1 cellular context compared by ENCODE assay signal in genomic region chr14:49633650-49634546, GRCh38.
A peak's percentile ranks its signal among the peaks of the same experiment; 100 is the strongest.
TF ChIP-seq lines count a peak whose summit lies in the region.

No MANE protein-coding gene starts in this region.

TF ChIP-seq in HepG2, 621 proteins besides CTCF, POLR2A, EP300 and RAD21 (continued from another document and continues in another):
- TF ChIP-seq HNF1B (CRISPR knock-in tag; IDR thresholded peaks at IDR 0.05) (no peak; the same call in 1 of the 2 replicates), ZNF747 (CRISPR knock-in tag; IDR thresholded peaks at IDR 0.05; ENCODE audit: borderline replicate concordance) (peak; percentile 28; the same call in 1 of the 2 replicates), MLXIP (CRISPR knock-in tag; IDR thresholded peaks at IDR 0.05; ENCODE audit: borderline replicate concordance) (no peak), ZNF318 (CRISPR knock-in tag; IDR thresholded peaks at IDR 0.05) (no peak), DZIP1 (CRISPR knock-in tag; IDR thresholded peaks at IDR 0.05) (no peak), CREBL2 (CRISPR knock-in tag; IDR thresholded peaks at IDR 0.05; ENCODE audit: borderline replicate concordance) (no peak), ADNP (CRISPR knock-in tag; IDR thresholded peaks at IDR 0.05) (no peak), POGZ (CRISPR knock-in tag; IDR thresholded peaks at IDR 0.05) (peak; percentile 83), CEBPZ (IDR thresholded peaks at IDR 0.05; ENCODE audit: low read length) (no peak), HNF4A (CRISPR knock-in tag; IDR thresholded peaks at IDR 0.05) (no peak; the same call in 1 of the 2 replicates), SOX13 (IDR thresholded peaks at IDR 0.05) (no peak), SOX13 (CRISPR knock-in tag; conservative IDR thresholded peaks at IDR 0.05 in 1 of 2, IDR thresholded peaks at IDR 0.05 in 1 of 2) (peak in 1 of 2 experiments; percentile 17; a peak in 1 of 4 replicates), ZNF234 (CRISPR knock-in tag; conservative IDR thresholded peaks at IDR 0.05) (no peak), ZNF576 (CRISPR knock-in tag; IDR thresholded peaks at IDR 0.05) (no peak), ZNF205 (CRISPR knock-in tag; IDR thresholded peaks at IDR 0.05) (no peak), ZNF781 (CRISPR knock-in tag; IDR thresholded peaks at IDR 0.05; ENCODE audit: borderline replicate concordance, not compliant biosample characterization) (no peak), HHEX (CRISPR knock-in tag; IDR thresholded peaks at IDR 0.05) (peak; percentile 21; the same call in 1 of the 2 replicates), HNRNPL (IDR thresholded peaks at IDR 0.05; ENCODE audit: low read depth, low read length) (peak; percentile 36; the same call in 1 of the 2 replicates), TCF12 (IDR thresholded peaks at IDR 0.05) (no peak), TCF12 (CRISPR knock-in tag; IDR thresholded peaks at IDR 0.05) (peak; percentile 61; the same call in 1 of the 2 replicates), ZNF124 (CRISPR knock-in tag; IDR thresholded peaks at IDR 0.05) (peak; percentile 55; the same call in 1 of the 2 replicates), ZFP90 (CRISPR knock-in tag; IDR thresholded peaks at IDR 0.05; ENCODE audit: borderline replicate concordance) (peak; percentile 63), TBX3 (IDR thresholded peaks at IDR 0.05; ENCODE audit: borderline replicate concordance) (no peak), ZXDC (CRISPR knock-in tag; IDR thresholded peaks at IDR 0.05) (no peak; the same call in 1 of the 2 replicates), IKZF1 (IDR thresholded peaks at IDR 0.05) (no peak), ZNF564 (CRISPR knock-in tag; IDR thresholded peaks at IDR 0.05) (no peak; the same call in 1 of the 2 replicates), HNRNPK (IDR thresholded peaks at IDR 0.05; ENCODE audit: low read depth, low read length, poor library complexity, severe bottlenecking) (no peak), ATF6 (CRISPR knock-in tag; conservative IDR thresholded peaks at IDR 0.05) (no peak; the same call in 1 of the 2 replicates), ZNF83 (CRISPR knock-in tag; IDR thresholded peaks at IDR 0.05; ENCODE audit: borderline replicate concordance) (no peak)
